ENCODE assay signal across 9 cellular contexts in genomic region chr12:52873832-52874572, GRCh38. TPM values are rescaled to one million over a fixed set of nuclear protein-coding genes. Genes with fewer than 3 reads are reported as not detected.
DNase-seq lines count a peak whose midpoint lies in the region; ATAC-seq and TF ChIP-seq lines count a peak whose summit lies in the region.
"Had no signal": no experiment of that assay in that cellular context is flagged by ENCODE, and none has a peak within 500 bp of the region (broad histone marks: within the 10 kb centered on the region; RNA-seq: fewer than 3 reads in every experiment).

No MANE protein-coding gene starts in this region.

- WGBS in neuronal stem cell (ENCODE audit: extremely low coverage in 2 of 2, insufficient read length in 2 of 2, insufficient replicate concordance in 1 of 2), 2 donors: no CpG with 5 or more reads among the region's 55 CpGs
- WGBS in thyroid gland, 2 donors: 2 to 11% methylated on average over 11 of the region's 55 CpGs

- ATAC-seq in GM21360 (IDR thresholded peaks at IDR 0.05; ENCODE audit: unreplicated experiment): no peak

- H2BK15ac ChIP-seq in neuronal stem cell (ENCODE audit: low read length): peak overlapping the region; percentile 65

- peak overlapping the region; percentile 25 for H2AK5ac ChIP-seq in neuronal stem cell (ENCODE audit: low read depth, low read length)

- no peak overlapping the region for H2BK5ac ChIP-seq in neuronal stem cell (ENCODE audit: low read length)

- H3K18ac ChIP-seq in neuronal stem cell (ENCODE audit: low read length): peak overlapping the region; percentile 93

- peak overlapping the region; percentile 43 for H3K14ac ChIP-seq in neuronal stem cell (ENCODE audit: low read length)

- H3K4ac ChIP-seq in neuronal stem cell (ENCODE audit: low read length): no peak overlapping the region

- H3K36me3 ChIP-seq in OCI-LY3 (replicated peaks; ENCODE audit: low read depth, low read length) (no peaks in the 10 kb centered on the region), neuronal stem cell (replicated peaks in 1 of 2; ENCODE audit: control insufficient read depth in 2 of 2, insufficient read depth in 2 of 2, low read length in 2 of 2) (no peaks in the 10 kb centered on the region), thyroid gland (no peaks in the 10 kb centered on the region)

- H2AFZ ChIP-seq in OCI-LY3 (ENCODE audit: low read depth, low read length): peak overlapping the region; percentile 91
- no peak overlapping the region for H2AFZ ChIP-seq in neuronal stem cell (ENCODE audit: low read length)

- no peak overlapping the region for H4K91ac ChIP-seq in neuronal stem cell (ENCODE audit: low read depth, low read length, poor library complexity)

- TF ChIP-seq POLR2A in thyroid gland (IDR thresholded peaks at IDR 0.05): peak in 1 of 2 donors; percentile 63

- DNase-seq in AG08395 (ENCODE audit: low spot score) (peak; percentile 98), HCEC 1CT (peak; percentile 84), fibroblast of villous mesenchyme (ENCODE audit: low read depth) (peak; percentile 96), neuronal stem cell (ENCODE audit: low spot score) (no peak), thyroid gland (peak; percentile 92 to 94)
- DNase-seq in activated effector memory CD4-positive, alpha-beta T cell treated with Interleukin-2 at 50 U/mL for 16 hours: peak; percentile 57

- peaks cover 8% of the 10 kb centered on the region for H3K27me3 ChIP-seq in OCI-LY3 (ENCODE audit: low read depth, low read length)
- H3K27me3 ChIP-seq in neuronal stem cell (ENCODE audit: control insufficient read depth in 3 of 3, insufficient read depth in 3 of 3, low read depth in 1 of 3, low read length in 3 of 3): peaks cover 0 to 61% (median 14%) of the 10 kb centered on the region in 3 experiments
- H3K27me3 ChIP-seq in thyroid gland: no peaks in the 10 kb centered on the region

- peak overlapping the region; percentile 100 for H3K4me2 ChIP-seq in OCI-LY3 (ENCODE audit: low read length)
- H3K4me2 ChIP-seq in neuronal stem cell (ENCODE audit: insufficient read depth, low read length, poor library complexity, severe bottlenecking): peak overlapping the region; percentile 71

- peaks cover 12% of the 10 kb centered on the region for H3K4me1 ChIP-seq in OCI-LY3 (ENCODE audit: low read length)
- H3K4me1 ChIP-seq in neuronal stem cell (ENCODE audit: control insufficient read depth in 2 of 2, insufficient read depth in 1 of 2, low read depth in 1 of 2, low read length in 2 of 2): peaks cover 0 to 14% of the 10 kb centered on the region in 2 donors
- H3K4me1 ChIP-seq in thyroid gland: peaks cover 28 to 65% of the 10 kb centered on the region in 2 donors

- H4K8ac ChIP-seq in neuronal stem cell (ENCODE audit: low read depth, low read length): no peak overlapping the region

- no peaks in the 10 kb centered on the region for H3K79me2 ChIP-seq in OCI-LY3 (ENCODE audit: low read length)

- H3K9me3 ChIP-seq in OCI-LY3 (ENCODE audit: insufficient read depth, low read length) (no peaks in the 10 kb centered on the region), neuronal stem cell (replicated peaks in 1 of 2; ENCODE audit: control insufficient read depth in 2 of 2, insufficient read depth in 1 of 2, low read depth in 1 of 2, low read length in 2 of 2) (no peaks in the 10 kb centered on the region), thyroid gland (no peaks in the 10 kb centered on the region)

- TF ChIP-seq CTCF in OCI-LY3 (IDR thresholded peaks at IDR 0.05; ENCODE audit: low read depth, low read length) (no peak), fibroblast of villous mesenchyme (IDR thresholded peaks at IDR 0.05; ENCODE audit: insufficient read depth, low read depth, low read length) (no peak), thyroid gland (IDR thresholded peaks at IDR 0.05) (no peak)

- no peaks in the 10 kb centered on the region for H3K79me1 ChIP-seq in neuronal stem cell (ENCODE audit: low read depth, low read length)

- H3K9ac ChIP-seq in OCI-LY3 (ENCODE audit: low read length) (peak overlapping the region; percentile 74), neuronal stem cell (ENCODE audit: low read depth, low read length, poor library complexity) (peak overlapping the region; percentile 24)

- H2BK12ac ChIP-seq in neuronal stem cell (ENCODE audit: low read length): no peak overlapping the region

- H2BK120ac ChIP-seq in neuronal stem cell (ENCODE audit: low read depth, low read length): no peak overlapping the region

- no peaks in the 10 kb centered on the region for H4K20me1 ChIP-seq in OCI-LY3 (ENCODE audit: insufficient read depth, low read length)

- peak overlapping the region; percentile 94 for H3K23ac ChIP-seq in neuronal stem cell (ENCODE audit: low read depth, low read length, poor library complexity)

- H3K4me3 ChIP-seq in OCI-LY3 (ENCODE audit: low read length) (peak overlapping the region; percentile 81), fibroblast of villous mesenchyme (ENCODE audit: low read depth, low read length) (peak overlapping the region; percentile 59), neuronal stem cell (ENCODE audit: low read length in 2 of 2) (peak overlapping the region in 1 of 2 donors; percentile 74), thyroid gland (replicated peaks in 1 of 3) (peak overlapping the region in 1 of 3 donors; percentile 32)

- intact Hi-C loops in thyroid gland (cut with DNase I): no loop called here

- H3K27ac ChIP-seq in OCI-LY3 (ENCODE audit: low read length): no peak overlapping the region
- H3K27ac ChIP-seq in neuronal stem cell (replicated peaks; ENCODE audit: low read length): no peak overlapping the region
- peak overlapping the region; percentile 78 to 90 (median 81) for H3K27ac ChIP-seq in thyroid gland

RNA-seq across cellular contexts. Expression of gene KRT78, which starts 25.2 kb away (rescaled TPM):
- total RNA-seq in fibroblast of villous mesenchyme (not detected in 2 replicates), thyroid gland (under 1 TPM in 1 of 4 donors, not detected in 3; 0.40 TPM)
- not detected for polyA plus RNA-seq in neuronal stem cell (2013, experiment 1 of 2)
- not detected for polyA plus RNA-seq in neuronal stem cell (2013, experiment 2 of 2)
- total RNA-seq: subcutaneous adipose tissue had no signal

RNA-seq across cellular contexts. Expression of gene KRT8, which starts 30.9 kb away (rescaled TPM):
- total RNA-seq in fibroblast of villous mesenchyme: 57.0 and 74.7 TPM in 2 replicates
- polyA plus RNA-seq in neuronal stem cell (2013, experiment 1 of 2): 179 TPM
- polyA plus RNA-seq in neuronal stem cell (2013, experiment 2 of 2): 174 TPM
- 1,000 to 10,000 TPM in 1 of 4 donors, 100 to 1,000 TPM in 3; 364 to 1,037 (median 698) TPM for total RNA-seq in thyroid gland

RNA-seq across cellular contexts. Expression of gene KRT79, which starts 39.9 kb away (rescaled TPM):
- total RNA-seq in fibroblast of villous mesenchyme: not detected in 2 replicates
- not detected for polyA plus RNA-seq in neuronal stem cell (2013, experiment 1 of 2)
- polyA plus RNA-seq in neuronal stem cell (2013, experiment 2 of 2): not detected
- not detected for total RNA-seq in thyroid gland

Comparison
In these comparisons a context has a peak if more than half of its experiments do, and no peak if none do; other contexts are left out.
1. H3K27ac ChIP-seq: peak in thyroid gland (3 of 3); none in OCI-LY3 (single experiment) and neuronal stem cell (single experiment).